Comparison of ENCODE assay signal across 9 cellular contexts in the genomic region with DNA sequence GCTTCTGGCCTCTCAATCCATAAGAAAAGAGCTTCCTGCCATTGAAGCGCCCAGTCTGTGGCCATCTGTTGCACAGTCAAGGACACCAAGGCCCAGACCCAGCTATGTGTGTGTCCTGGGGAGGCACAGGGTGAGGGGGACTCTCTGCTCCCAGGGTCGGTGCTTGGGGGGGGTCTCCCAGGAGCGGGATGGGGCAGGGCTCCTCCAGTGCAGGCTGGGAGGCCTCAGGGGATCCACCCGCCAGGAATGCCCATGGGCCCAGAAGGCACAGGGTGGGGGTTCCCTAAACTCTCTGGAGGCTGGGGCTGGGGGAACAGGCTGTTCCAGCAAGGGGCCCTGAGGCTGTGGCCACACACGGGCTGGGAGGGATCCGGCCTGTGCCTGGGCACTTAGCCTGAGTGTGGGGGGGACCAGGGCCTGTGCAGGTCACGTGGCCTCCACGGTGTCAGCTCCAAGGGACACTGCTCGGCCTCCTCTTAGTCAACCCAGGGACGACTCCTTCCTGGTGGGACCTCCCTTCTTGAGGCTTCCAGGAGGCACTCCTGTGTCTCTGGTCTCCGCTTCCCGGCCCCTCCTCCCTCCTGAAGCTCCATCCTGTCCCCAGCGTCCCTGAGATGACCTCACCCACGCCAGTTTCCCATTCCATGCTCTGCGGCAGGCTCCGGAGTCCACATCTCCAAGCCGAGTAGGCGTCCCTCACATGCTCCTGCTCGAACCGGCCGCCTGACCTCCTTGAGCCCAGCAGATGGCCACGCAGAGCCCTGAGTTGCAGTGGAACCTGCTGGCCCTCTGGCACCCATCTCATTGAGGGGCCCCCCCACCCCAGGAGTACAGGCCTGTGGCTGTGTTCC. TPM values are rescaled to one million over a fixed set of nuclear protein-coding genes. Genes with fewer than 3 reads are reported as not detected.
A peak's percentile ranks its signal among the peaks of the same experiment; 100 is the strongest.
DNase-seq lines count a peak whose midpoint lies in the region; ATAC-seq and TF ChIP-seq lines count a peak whose summit lies in the region.
"Had no signal": no experiment of that assay in that cellular context is flagged by ENCODE, and none has a peak within 500 bp of the region (broad histone marks: within the 10 kb centered on the region; RNA-seq: fewer than 3 reads in every experiment).

No MANE protein-coding gene starts in this region.

- 0 out of 2 replicates have a peak overlapping the region, but pooled peaks have one; percentile 44 for H3K27ac ChIP-seq in Panc1 (ENCODE audit: low read length)

- intact Hi-C loops in Caco-2 (cut with micrococcal nuclease; ENCODE audit: unreplicated experiment) (no loop called here), Panc1 (cut with micrococcal nuclease; ENCODE audit: unreplicated experiment) (no loop called here)

- H3K27me3 Mint-ChIP-seq in Caco-2 (ENCODE audit: insufficient read depth, unreplicated experiment) = no peaks in the 10 kb centered on the region
- peaks cover 13% of the 10 kb centered on the region for H3K27me3 Mint-ChIP-seq in nephron (ENCODE audit: low read depth)

- POLR2A ChIA-PET in Caco-2 (lab: Charles Lee) = no interaction called here
- POLR2A ChIA-PET in Panc1 (lab: Charles Lee) = no interaction called here

- H3K9me3 Mint-ChIP-seq in Caco-2 (ENCODE audit: unreplicated experiment) (no peaks in the 10 kb centered on the region), nephron (peaks cover 2% of the 10 kb centered on the region)

- ATAC-seq in Panc1 (peak; percentile 90), esophagus mucosa (peak; percentile 41), GM18867 (IDR thresholded peaks at IDR 0.05; ENCODE audit: unreplicated experiment) (no peak)

- in situ Hi-C loops in Panc1 (cut with HindIII; ENCODE audit: low pct_unique_long_range_greater_than_20kb, low sequenced_read_pairs) = no loop called here

- TF ChIP-seq CTCF in Caco-2 (IDR thresholded peaks at IDR 0.05; ENCODE audit: insufficient read depth in 1 of 2, low read depth in 1 of 2, low read length in 1 of 2, severe bottlenecking in 1 of 2, unreplicated experiment in 1 of 2) (peak; percentile 67 to 75), Panc1 (IDR thresholded peaks at IDR 0.05) (no peak; the same call in 1 of the 2 replicates), nephron (IDR thresholded peaks at IDR 0.05; ENCODE audit: unreplicated experiment in 3 of 3) (peak in 2 of 3 experiments; percentile 17 to 41)

- H3K4me1 ChIP-seq in Caco-2 (peaks cover 12% of the 10 kb centered on the region), Panc1 (ENCODE audit: control insufficient read depth, insufficient read depth, low read length) (no peaks in the 10 kb centered on the region; the same call in 1 of the 2 replicates)

- H3K4me3 Mint-ChIP-seq in Caco-2 (ENCODE audit: unreplicated experiment) (no peak overlapping the region), nephron (no peak overlapping the region)

- H3K36me3 Mint-ChIP-seq in Caco-2 (ENCODE audit: insufficient read depth, unreplicated experiment) (no peaks in the 10 kb centered on the region), nephron (ENCODE audit: low read depth) (no peaks in the 10 kb centered on the region)

- H3K4me3 ChIP-seq in Caco-2 (ENCODE audit: low read depth, low read length) (no peak overlapping the region), Panc1 (ENCODE audit: low read depth in 2 of 2, low read length in 2 of 2) (no peak overlapping the region)

- H3K9me3 ChIP-seq in Caco-2 = no peaks in the 10 kb centered on the region
- H3K9me3 ChIP-seq in Panc1 (ENCODE audit: control insufficient read depth, insufficient read depth, low read depth, low read length) = no peaks in the 10 kb centered on the region

- DNase-seq in Caco-2 = peak; percentile 75 to 79
- no peak for DNase-seq in Panc1 (ENCODE audit: low read depth, low spot score)
- DNase-seq in pons (ENCODE audit: low spot score) = no peak
- no peak for DNase-seq in DMS79 treated with DMSO at 0.1 percent for 48 hours (lab: John Stamatoyannopoulos, UW)
- no peak for DNase-seq in stimulated activated CD4-positive, alpha-beta T cell treated with anti-CD3 and anti-CD28 coated beads, Interleukin-4, amount 100 ng/mL, for 1 hour
- DNase-seq: stimulated activated CD4-positive, alpha-beta T cell treated with anti-CD3 and anti-CD28 coated beads, Interleukin-4, amount 100 ng/mL, for 4 hours had no signal

- CTCF ChIA-PET in Caco-2 (lab: Charles Lee) = interaction anchor here (0.6 to 1.2 kb wide), 3 partner anchors 23 to 112 kb away, joined by 3 to 4 read pairs (median 4); a partner anchor contains a TSS
- CTCF ChIA-PET in Panc1 (lab: Charles Lee) = interaction anchor here (0.6 kb wide), 1 partner anchor 49 kb away, joined by 4 read pairs; no protein-coding TSS in a partner anchor

- H3K36me3 ChIP-seq in Caco-2 (ENCODE audit: control insufficient read depth, insufficient read depth, low read length) (no peaks in the 10 kb centered on the region), Panc1 (ENCODE audit: control insufficient read depth, insufficient read depth, low read length) (no peaks in the 10 kb centered on the region)

- H3K4me1 Mint-ChIP-seq in Caco-2 (ENCODE audit: low read depth, unreplicated experiment) = peaks cover 8% of the 10 kb centered on the region
- H3K4me1 Mint-ChIP-seq in nephron = peaks cover 6% of the 10 kb centered on the region

- BruUV-seq in Caco-2 (replicated peaks; lab: Mats Ljungman, UMichigan) = no TSS peak
- BruUV-seq in Panc1 (replicated peaks; lab: Mats Ljungman, UMichigan) = no TSS peak

- H3K27ac Mint-ChIP-seq in Caco-2 (ENCODE audit: unreplicated experiment) = peak overlapping the region; percentile 58
- H3K27ac Mint-ChIP-seq in nephron = peak overlapping the region in 1 of 3 experiments; percentile 11

- H3K27me3 ChIP-seq in Caco-2 (replicated peaks; ENCODE audit: control insufficient read depth, insufficient read depth, low read length) (no peaks in the 10 kb centered on the region), Panc1 (ENCODE audit: control insufficient read depth, insufficient read depth, low read length) (no peaks in the 10 kb centered on the region)

RNA-seq across cellular contexts. Expression of a gene that starts 23.1 kb away (rescaled TPM):
- total RNA-seq in Caco-2 (2022) = 10.2 and 15.5 TPM in 2 replicates
- total RNA-seq in Panc1 (2021; ENCODE audit: unreplicated experiment) = 77.4 TPM
- polyA plus RNA-seq in Panc1 (2012; ENCODE audit: insufficient read length) = 129 TPM
- total RNA-seq in esophagus mucosa = 4.2 TPM

Comparison
In these comparisons a context has a peak if more than half of its experiments do, and no peak if none do; other contexts are left out.
1. DNase-seq: peak in Caco-2 (2 of 2); none in Panc1 (single experiment), pons (single experiment), DMS79 treated with DMSO at 0.1 percent for 48 hours (single experiment) and stimulated activated CD4-positive, alpha-beta T cell treated with anti-CD3 and anti-CD28 coated beads, Interleukin-4, amount 100 ng/mL, for 1 hour (single experiment).